ENCODE assay signal across 8 cellular contexts in the genomic region with DNA sequence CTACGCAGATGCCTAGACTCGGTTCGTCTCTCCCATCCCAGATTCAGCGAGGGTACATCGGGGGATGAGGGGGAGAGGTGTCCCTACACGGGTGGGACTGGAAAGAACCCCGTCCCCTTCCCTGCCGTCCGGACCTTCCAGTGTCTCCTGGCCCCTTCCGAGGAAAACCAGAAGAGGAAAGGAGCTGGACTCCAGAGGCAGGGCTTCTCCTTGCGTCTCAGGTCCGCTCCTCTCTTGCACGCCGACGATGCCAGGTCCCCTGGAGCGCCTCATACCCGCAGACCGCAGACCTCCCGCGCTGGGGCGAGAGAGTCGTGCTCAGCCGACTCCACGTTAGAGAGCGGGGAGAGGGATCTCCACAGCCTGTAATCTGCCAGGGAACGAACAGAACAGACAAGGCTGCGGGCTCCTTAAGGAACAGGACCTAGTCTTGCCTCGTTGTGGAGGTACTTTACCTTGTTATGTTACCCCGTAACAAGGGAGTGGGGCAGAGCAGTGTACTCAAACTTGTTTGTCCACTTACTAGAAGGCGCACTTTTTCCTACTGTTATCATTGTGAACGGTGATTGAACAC. TPM values are rescaled to one million over a fixed set of nuclear protein-coding genes. Genes with fewer than 3 reads are reported as not detected.
DNase-seq lines count a peak whose midpoint lies in the region; ATAC-seq, FAIRE-seq and TF ChIP-seq lines count a peak whose summit lies in the region.

No MANE protein-coding gene starts in this region.

- in situ Hi-C loops in K562 (cut with MboI) = no loop called here

- peak; percentile 22 for ATAC-seq in GM21526 (IDR thresholded peaks at IDR 0.05; ENCODE audit: low FRiP score, unreplicated experiment)
- ATAC-seq in K562 = peak; percentile 50
- ATAC-seq in GM18861 (IDR thresholded peaks at IDR 0.05; ENCODE audit: unreplicated experiment) = no peak

- under 1% methylated on average over 31 of the region's 31 CpGs for WGBS in K562 (ENCODE audit: insufficient coverage, low coverage, missing lambda C conversion rate)
- 1% methylated on average over 31 of the region's 31 CpGs for WGBS in smooth muscle cell (ENCODE audit: low lambda C conversion rate)

- H3K36me3 Mint-ChIP-seq in IgD-negative memory B cell = no peaks in the 10 kb centered on the region

- peak overlapping the region; percentile 27 to 78 (median 77) for H3K27ac Mint-ChIP-seq in IgD-negative memory B cell

- H3F3A ChIP-seq in SU-DHL-6 (ENCODE audit: insufficient read depth) (peaks cover 8% of the 10 kb centered on the region), smooth muscle cell (ENCODE audit: low read depth) (peaks cover 20% of the 10 kb centered on the region)

- H3K4me2 ChIP-seq in SU-DHL-6 (ENCODE audit: low read depth, low read length, poor library complexity, severe bottlenecking) (peak overlapping the region; percentile 97), K562 (ENCODE audit: insufficient read depth, low read length) (peak overlapping the region; percentile 96), smooth muscle cell (peak overlapping the region; percentile 84)

- H3K79me2 ChIP-seq in SU-DHL-6 (ENCODE audit: insufficient read depth, low read length) (peaks cover 3% of the 10 kb centered on the region; the same call in 1 of the 2 replicates), K562 (ENCODE audit: control insufficient read depth, insufficient read depth, low read length) (peaks cover 11% of the 10 kb centered on the region), smooth muscle cell (ENCODE audit: low read depth) (no peaks in the 10 kb centered on the region)

- H3K9ac ChIP-seq in SU-DHL-6 (ENCODE audit: low read length) (peak overlapping the region; percentile 61), K562 (ENCODE audit: insufficient read depth in 1 of 2, low read depth in 2 of 2, low read length in 2 of 2) (peak overlapping the region; percentile 63 to 94), iPS-20b (ENCODE audit: low read depth, low read length) (peak overlapping the region; percentile 37; the same call in 1 of the 2 replicates), smooth muscle cell (ENCODE audit: low read depth) (peak overlapping the region; percentile 52)

- TF ChIP-seq RAD21 in K562 (CRISPR knock-in tag; conservative IDR thresholded peaks at IDR 0.05 in 1 of 2, IDR thresholded peaks at IDR 0.05 in 1 of 2) = peak in 1 of 2 experiments; percentile 2; a peak in 1 of 4 replicates

- H3K9me2 ChIP-seq in SU-DHL-6 (replicated peaks; ENCODE audit: insufficient read depth, low read length) = no peaks in the 10 kb centered on the region

- H2AFZ ChIP-seq in SU-DHL-6 (ENCODE audit: low read depth, low read length, severe bottlenecking) = peak overlapping the region; percentile 97
- H2AFZ ChIP-seq in K562 (ENCODE audit: low read depth, low read length) = peak overlapping the region; percentile 97
- H2AFZ ChIP-seq in smooth muscle cell (ENCODE audit: low read depth) = peak overlapping the region; percentile 76

- POLR2A ChIA-PET in K562 (lab: Yijun Ruan, JAX) = interaction anchor here (0.5 to 2.6 kb wide), 5 partner anchors 10 to 470 kb away, joined by 3 to 10 read pairs (median 3); partner anchors contain the start of gene RBM28

- no peaks in the 10 kb centered on the region for H3K36me3 ChIP-seq in SU-DHL-6 (ENCODE audit: low read length)
- no peaks in the 10 kb centered on the region for H3K36me3 ChIP-seq in K562 (ENCODE audit: control insufficient read depth, insufficient read depth, low read length)
- no peaks in the 10 kb centered on the region for H3K36me3 ChIP-seq in iPS-20b (ENCODE audit: insufficient read depth, low read depth, low read length)
- H3K36me3 ChIP-seq in smooth muscle cell (ENCODE audit: low read depth) = no peaks in the 10 kb centered on the region

- peak overlapping the region; percentile 77 for H3K4me3 ChIP-seq in SU-DHL-6 (ENCODE audit: insufficient read depth, low read length, poor library complexity, severe bottlenecking)
- H3K4me3 ChIP-seq in K562 = peak overlapping the region; percentile 49
- H3K4me3 ChIP-seq in iPS-20b (ENCODE audit: low read length) = peak overlapping the region; percentile 88
- peak overlapping the region; percentile 69 for H3K4me3 ChIP-seq in smooth muscle cell

- H3K27me3 Mint-ChIP-seq in IgD-negative memory B cell = peaks cover 3% of the 10 kb centered on the region

- TF ChIP-seq CTCF in SU-DHL-6 (IDR thresholded peaks at IDR 0.05; ENCODE audit: insufficient read depth, low read length, poor library complexity, severe bottlenecking) (no peak), K562 (IDR thresholded peaks at IDR 0.05 in 2 of 3, conservative IDR thresholded peaks at IDR 0.05 in 1 of 3; ENCODE audit: insufficient read depth in 2 of 3, low read depth in 1 of 3, low read length in 3 of 3) (no peak), smooth muscle cell (IDR thresholded peaks at IDR 0.05; ENCODE audit: borderline replicate concordance, insufficient read depth, poor library complexity, severe bottlenecking) (no peak)

- peak overlapping the region; percentile 82 to 97 (median 92) for H3K4me3 Mint-ChIP-seq in IgD-negative memory B cell

- H3K9me3 Mint-ChIP-seq in IgD-negative memory B cell = peaks cover 0 to 2% (median 0%) of the 10 kb centered on the region in 3 donors

- H3K27me3 ChIP-seq in SU-DHL-6 (ENCODE audit: low read length) = no peaks in the 10 kb centered on the region
- H3K27me3 ChIP-seq in K562 (ENCODE audit: control insufficient read depth in 2 of 2, insufficient read depth in 2 of 2, low read length in 2 of 2) = no peaks in the 10 kb centered on the region
- peaks cover 85% of the 10 kb centered on the region for H3K27me3 ChIP-seq in iPS-20b (ENCODE audit: insufficient read depth, low read length)
- no peaks in the 10 kb centered on the region for H3K27me3 ChIP-seq in smooth muscle cell (ENCODE audit: low read depth)

- no peak; the same call in 1 of the 2 replicates for TF ChIP-seq POLR2A in K562 (conservative IDR thresholded peaks at IDR 0.05)

- peak; percentile 66 for FAIRE-seq in K562 (lab: Jason Lieb, UNC)

- no peaks in the 10 kb centered on the region for H4K20me1 ChIP-seq in SU-DHL-6 (ENCODE audit: low read depth, low read length)
- H4K20me1 ChIP-seq in K562 (replicated peaks; ENCODE audit: control insufficient read depth, insufficient read depth, low read length) = no peaks in the 10 kb centered on the region
- H4K20me1 ChIP-seq in smooth muscle cell (ENCODE audit: low read depth) = no peaks in the 10 kb centered on the region

- H3K4me1 ChIP-seq in K562 (replicated peaks in 1 of 2; ENCODE audit: control insufficient read depth in 2 of 2, insufficient read depth in 2 of 2, low read length in 2 of 2) (peaks cover 38 to 52% of the 10 kb centered on the region in 2 experiments), iPS-20b (ENCODE audit: insufficient read depth, low read length) (peaks cover 15% of the 10 kb centered on the region; the same call in 1 of the 2 replicates), smooth muscle cell (ENCODE audit: low read depth) (peaks cover 23% of the 10 kb centered on the region)

- DNase-seq in D341Med (ENCODE audit: low spot score) = peak; percentile 68
- peak; percentile 69 to 74 (median 72) for DNase-seq in K562 (ENCODE audit: extremely low read depth in 1 of 4, low spot score in 3 of 4)
- DNase-seq in smooth muscle cell (lab: John Stamatoyannopoulos, UW; ENCODE audit: unreplicated experiment) = peak; percentile 86

- peaks cover 23 to 26% (median 26%) of the 10 kb centered on the region in 3 donors for H3K4me1 Mint-ChIP-seq in IgD-negative memory B cell

- H3K9me3 ChIP-seq in SU-DHL-6 (ENCODE audit: insufficient read depth, low read length) (no peaks in the 10 kb centered on the region), K562 (replicated peaks; ENCODE audit: control insufficient read depth, insufficient read depth, low read depth, low read length) (no peaks in the 10 kb centered on the region), iPS-20b (ENCODE audit: insufficient read depth, low read depth, low read length) (no peaks in the 10 kb centered on the region), smooth muscle cell (replicated peaks; ENCODE audit: low read depth) (no peaks in the 10 kb centered on the region)

- TSS peak; percentile 78 for BruUV-seq in K562 (replicated peaks; lab: Mats Ljungman, UMichigan)

- CTCF ChIA-PET in K562 (lab: Yijun Ruan, JAX; ENCODE audit: low intra/inter-chr PET ratio) = no interaction called here

- no peak; the same call in 1 of the 2 replicates for TF ChIP-seq EP300 in K562 (IDR thresholded peaks at IDR 0.05; ENCODE audit: low read length)

- H3K9me1 ChIP-seq in K562 (ENCODE audit: control insufficient read depth, insufficient read depth, low read length) = no peaks in the 10 kb centered on the region

- H3K27ac ChIP-seq in SU-DHL-6 (ENCODE audit: low read depth, low read length) (no peak overlapping the region), K562 (ENCODE audit: extremely low read depth, low read depth, low read length) (peak overlapping the region; percentile 20; the same call in 2 of the 3 replicates), iPS-20b (ENCODE audit: low read length) (no peak overlapping the region), smooth muscle cell (ENCODE audit: low read depth) (peak overlapping the region; percentile 76)

- intact Hi-C loops in K562 (cut with micrococcal nuclease) = no loop called here

RNA-seq across cellular contexts. Expression of gene IMPDH1, which starts 0.4 kb away (rescaled TPM):
- polyA plus RNA-seq in IgD-negative memory B cell = 58.6 TPM
- total RNA-seq in K562 (2011; cell fraction: chromatin; rRNA removed; ENCODE audit: low replicate concordance) = 140 and 407 TPM in 2 replicates
- 199 and 212 TPM in 2 replicates for total RNA-seq in K562 (2011; cell fraction: nucleolus; rRNA removed)
- 141 and 147 TPM in 2 replicates for total RNA-seq in K562 (2011; cell fraction: nucleoplasm; rRNA removed)
- 86.8 and 118 TPM in 2 replicates for total RNA-seq in K562 (2014; rRNA removed)
- 29.0 and 42.9 TPM in 2 replicates for total RNA-seq in K562 (2014; rRNA removed; fragmentation: Illumina TruSeq; extraction: Trizol)
- 60.6 and 64.3 TPM in 2 replicates for total RNA-seq in K562 (2015; rRNA removed; fragmentation: Illumina TruSeq; extraction: Trizol)
- total RNA-seq in K562 (2021) = 118 TPM in 2 replicates
- polyA plus RNA-seq in K562 (2011; rRNA removed) = 54.9 and 72.4 TPM in 2 replicates
- polyA plus RNA-seq in K562 (2011; cell fraction: cytosol; rRNA removed) = 54.0 and 156 TPM in 2 replicates
- 208 and 316 TPM in 2 replicates for polyA plus RNA-seq in K562 (2011; cell fraction: nucleus; rRNA removed)
- 79.3 and 81.1 TPM in 2 replicates for polyA plus RNA-seq in K562 (2012)
- 59.8 and 76.3 TPM in 2 replicates for polyA plus RNA-seq in K562 (2014; fragmentation: Illumina TruSeq; extraction: Trizol)
- polyA plus RNA-seq in K562 (2014; fragmentation: Nextera tagmentation; extraction: Ambion mirVana) = 1 to 10 TPM in 1 of 2 experiments, under 1 TPM in 1; 0.80 to 2.1 TPM
- polyA plus RNA-seq in K562 (2014; rRNA removed) = 84.7 and 89.0 TPM in 2 replicates
- 24.1 and 78.3 TPM in 2 replicates for polyA minus RNA-seq in K562 (2011; rRNA and poly(A)+ RNA removed)
- polyA minus RNA-seq in K562 (2011; cell fraction: cytosol; rRNA and poly(A)+ RNA removed) = 48.6 and 69.1 TPM in 2 replicates
- 81.0 and 88.0 TPM in 2 replicates for polyA minus RNA-seq in K562 (2011; cell fraction: nucleus; rRNA and poly(A)+ RNA removed)
- 48.4 and 56.0 TPM in 2 replicates for total RNA-seq in smooth muscle cell
- 99.4 and 129 TPM in 2 replicates for polyA plus RNA-seq in smooth muscle cell

RNA-seq across cellular contexts. Expression of gene HILPDA, which starts 45.5 kb away (rescaled TPM):
- polyA plus RNA-seq in IgD-negative memory B cell = 8.7 TPM
- total RNA-seq in K562 (2011; cell fraction: chromatin; rRNA removed; ENCODE audit: low replicate concordance) = 42.5 and 74.9 TPM in 2 replicates
- 69.3 and 79.4 TPM in 2 replicates for total RNA-seq in K562 (2011; cell fraction: nucleolus; rRNA removed)
- total RNA-seq in K562 (2011; cell fraction: nucleoplasm; rRNA removed) = 70.7 and 78.6 TPM in 2 replicates
- total RNA-seq in K562 (2014; rRNA removed) = 8.3 and 14.2 TPM in 2 replicates
- total RNA-seq in K562 (2014; rRNA removed; fragmentation: Illumina TruSeq; extraction: Trizol) = 14.5 and 16.7 TPM in 2 replicates
- total RNA-seq in K562 (2015; rRNA removed; fragmentation: Illumina TruSeq; extraction: Trizol) = 23.0 and 23.5 TPM in 2 replicates
- total RNA-seq in K562 (2021) = 10.5 and 10.7 TPM in 2 replicates
- 71.8 and 102 TPM in 2 replicates for polyA plus RNA-seq in K562 (2011; rRNA removed)
- 68.1 and 117 TPM in 2 replicates for polyA plus RNA-seq in K562 (2011; cell fraction: cytosol; rRNA removed)
- 37.3 and 64.2 TPM in 2 replicates for polyA plus RNA-seq in K562 (2011; cell fraction: nucleus; rRNA removed)
- polyA plus RNA-seq in K562 (2012) = 13.2 and 14.2 TPM in 2 replicates
- polyA plus RNA-seq in K562 (2014; fragmentation: Illumina TruSeq; extraction: Trizol) = 18.9 and 26.0 TPM in 2 replicates
- 10 to 100 TPM; 28.6 to 40.5 TPM for polyA plus RNA-seq in K562 (2014; fragmentation: Nextera tagmentation; extraction: Ambion mirVana)
- 16.4 and 25.5 TPM in 2 replicates for polyA plus RNA-seq in K562 (2014; rRNA removed)
- 29.9 and 51.9 TPM in 2 replicates for polyA minus RNA-seq in K562 (2011; rRNA and poly(A)+ RNA removed)
- 11.6 and 15.9 TPM in 2 replicates for polyA minus RNA-seq in K562 (2011; cell fraction: cytosol; rRNA and poly(A)+ RNA removed)
- 19.5 and 63.9 TPM in 2 replicates for polyA minus RNA-seq in K562 (2011; cell fraction: nucleus; rRNA and poly(A)+ RNA removed)
- 37.5 and 45.1 TPM in 2 replicates for total RNA-seq in smooth muscle cell
- polyA plus RNA-seq in smooth muscle cell = 90.2 and 109 TPM in 2 replicates

RNA-seq across cellular contexts. Expression of gene PRRT4, which starts 48.7 kb away (rescaled TPM):
- polyA plus RNA-seq in IgD-negative memory B cell = 0.21 TPM
- 0.16 TPM in 1 of 2 replicates, not detected in the other for total RNA-seq in K562 (2011; cell fraction: chromatin; rRNA removed; ENCODE audit: low replicate concordance)
- not detected in 2 replicates for total RNA-seq in K562 (2011; cell fraction: nucleolus; rRNA removed)
- total RNA-seq in K562 (2011; cell fraction: nucleoplasm; rRNA removed) = not detected in 2 replicates
- 0.04 TPM in 1 of 2 replicates, not detected in the other for total RNA-seq in K562 (2014; rRNA removed)
- not detected in 2 replicates for total RNA-seq in K562 (2014; rRNA removed; fragmentation: Illumina TruSeq; extraction: Trizol)
- not detected in 2 replicates for total RNA-seq in K562 (2015; rRNA removed; fragmentation: Illumina TruSeq; extraction: Trizol)
- total RNA-seq in K562 (2021) = not detected in 2 replicates
- polyA plus RNA-seq in K562 (2011; rRNA removed) = 0.09 TPM in 1 of 2 replicates, not detected in the other
- 0.09 and 0.19 TPM in 2 replicates for polyA plus RNA-seq in K562 (2011; cell fraction: cytosol; rRNA removed)
- polyA plus RNA-seq in K562 (2011; cell fraction: nucleus; rRNA removed) = 0.24 and 0.48 TPM in 2 replicates
- polyA plus RNA-seq in K562 (2012) = not detected in 2 replicates
- not detected in 2 replicates for polyA plus RNA-seq in K562 (2014; fragmentation: Illumina TruSeq; extraction: Trizol)
- polyA plus RNA-seq in K562 (2014; fragmentation: Nextera tagmentation; extraction: Ambion mirVana) = not detected
- not detected in 2 replicates for polyA plus RNA-seq in K562 (2014; rRNA removed)
- not detected in 2 replicates for polyA minus RNA-seq in K562 (2011; rRNA and poly(A)+ RNA removed)
- polyA minus RNA-seq in K562 (2011; cell fraction: cytosol; rRNA and poly(A)+ RNA removed) = not detected in 2 replicates
- not detected in 2 replicates for polyA minus RNA-seq in K562 (2011; cell fraction: nucleus; rRNA and poly(A)+ RNA removed)
- 0.09 and 2.5 TPM in 2 replicates for total RNA-seq in smooth muscle cell
- 0.83 and 1.5 TPM in 2 replicates for polyA plus RNA-seq in smooth muscle cell

Comparison
In these comparisons a context has a peak if more than half of its experiments do, and no peak if none do; other contexts are left out.
1. H3K27ac ChIP-seq: peak in K562 (single experiment) and smooth muscle cell (single experiment); none in SU-DHL-6 (single experiment) and iPS-20b (single experiment).
2. Peak in every context shown above with its lines, with median percentiles within 50 percentile points of each other: DNase-seq, H2AFZ ChIP-seq, H3K4me2 ChIP-seq, H3K4me3 ChIP-seq and H3K9ac ChIP-seq.